Comparison of ENCODE assay signal across 17 cellular contexts in genomic region chr6:29980501-29980900, GRCh38. TPM values are rescaled to one million over a fixed set of nuclear protein-coding genes. Genes with fewer than 3 reads are reported as not detected.
DNase-seq lines count a peak whose midpoint lies in the region; ATAC-seq lines count a peak whose summit lies in the region.
"Had no signal": no experiment of that assay in that cellular context is flagged by ENCODE, and none has a peak within 500 bp of the region (broad histone marks: within the 10 kb centered on the region; RNA-seq: fewer than 3 reads in every experiment).

No MANE protein-coding gene starts in this region.

- H3K27me3 Mint-ChIP-seq in activated CD8-positive, alpha-beta memory T cell treated with anti-CD3 and anti-CD28 coated beads, Interleukin-2, amount 10 ng/mL, durations not matched to agents 7 days and 5 days, result peaks cover 39% of the 10 kb centered on the region

- H3K4me3 Mint-ChIP-seq in activated CD8-positive, alpha-beta memory T cell treated with anti-CD3 and anti-CD28 coated beads, Interleukin-2, amount 10 ng/mL, durations not matched to agents 7 days and 5 days, result no peak overlapping the region
- H3K4me3 Mint-ChIP-seq: CD4-positive, alpha-beta memory T cell; GM23338; H9 had no signal

- peak; percentile 22 for DNase-seq in activated CD8-positive, alpha-beta memory T cell treated with anti-CD3 and anti-CD28 coated beads, Interleukin-2, amount 10 ng/mL, durations not matched to agents 7 days and 5 days
- DNase-seq in activated CD8-positive, alpha-beta memory T cell treated with anti-CD3 and anti-CD28 coated beads, Interleukin-2, amount 50 U/mL, for 4 hours, result no peak
- DNase-seq in HK-2 (ENCODE audit: unreplicated experiment) (peak; percentile 40), HT1080 (ENCODE audit: low read depth) (peak; percentile 14), dermis microvascular lymphatic vessel endothelial cell (ENCODE audit: low read depth in 2 of 2) (peak; percentile 64 to 70), NCI-H510A (lab: John Stamatoyannopoulos, UW) (no peak)
- no peak for DNase-seq in stimulated activated CD4-positive, alpha-beta T cell treated with anti-CD3 and anti-CD28 coated beads, Interleukin-4, amount 100 ng/mL, for 4 hours
- DNase-seq: C1 segment of cervical spinal cord; Calu3; CD4-positive, alpha-beta memory T cell; COR-L47; DMS53; DMS79 treated with DMSO at 0.1 percent for 48 hours; GF-D8; H9 had no signal

- CTCF ChIA-PET in activated CD8-positive, alpha-beta memory T cell treated with anti-CD3 and anti-CD28 coated beads, Interleukin-2, amount 10 ng/mL, durations not matched to agents 7 days and 5 days (lab: Charles Lee), result no interaction called here

- no peak overlapping the region for H3K27ac Mint-ChIP-seq in activated CD8-positive, alpha-beta memory T cell treated with anti-CD3 and anti-CD28 coated beads, Interleukin-2, amount 10 ng/mL, durations not matched to agents 7 days and 5 days
- H3K27ac Mint-ChIP-seq: CD4-positive, alpha-beta memory T cell; GM23338; H9 had no signal

- H3K36me3 Mint-ChIP-seq in activated CD8-positive, alpha-beta memory T cell treated with anti-CD3 and anti-CD28 coated beads, Interleukin-2, amount 10 ng/mL, durations not matched to agents 7 days and 5 days, result peaks cover 2% of the 10 kb centered on the region
- H3K36me3 Mint-ChIP-seq: CD4-positive, alpha-beta memory T cell had no signal

- ATAC-seq in activated CD8-positive, alpha-beta memory T cell treated with anti-CD3 and anti-CD28 coated beads, Interleukin-2, amount 10 ng/mL, durations not matched to agents 7 days and 5 days, result no peak
- ATAC-seq: GM23338, HCT116 had no signal

- peaks cover 13% of the 10 kb centered on the region for H3K4me1 Mint-ChIP-seq in activated CD8-positive, alpha-beta memory T cell treated with anti-CD3 and anti-CD28 coated beads, Interleukin-2, amount 10 ng/mL, durations not matched to agents 7 days and 5 days

- no peaks in the 10 kb centered on the region for H3K9me3 Mint-ChIP-seq in activated CD8-positive, alpha-beta memory T cell treated with anti-CD3 and anti-CD28 coated beads, Interleukin-2, amount 10 ng/mL, durations not matched to agents 7 days and 5 days (ENCODE audit: low read depth)
- H3K9me3 Mint-ChIP-seq: GM23338 had no signal

RNA-seq across cellular contexts. Expression of gene HLA-A, which starts 38.2 kb away (rescaled TPM):
- 1,000 to 10,000 TPM; 1,622 to 2,021 TPM for total RNA-seq in activated CD8-positive, alpha-beta memory T cell treated with anti-CD3 and anti-CD28 coated beads, Interleukin-2, amount 10 ng/mL, durations not matched to agents 7 days and 5 days
- total RNA-seq in HT1080 (2014; rRNA removed; shearing (Covaris generic)), result 84.8 and 89.9 TPM in 2 replicates
- polyA plus RNA-seq in HT1080 (2015; cell fraction: cytosol; rRNA removed), result 104 and 124 TPM in 2 replicates
- 165 and 175 TPM in 2 replicates for polyA plus RNA-seq in HT1080 (2015; cell fraction: nucleus; rRNA removed)
- 519 and 1,118 TPM in 2 replicates for total RNA-seq in dermis microvascular lymphatic vessel endothelial cell

Comparison
In these comparisons a context has a peak if more than half of its experiments do, and no peak if none do; other contexts are left out.
1. DNase-seq: peak in activated CD8-positive, alpha-beta memory T cell treated with anti-CD3 and anti-CD28 coated beads, Interleukin-2, amount 10 ng/mL, durations not matched to agents 7 days and 5 days (single experiment), HK-2 (single experiment), HT1080 (single experiment) and dermis microvascular lymphatic vessel endothelial cell (2 of 2); none in activated CD8-positive, alpha-beta memory T cell treated with anti-CD3 and anti-CD28 coated beads, Interleukin-2, amount 50 U/mL, for 4 hours (single experiment), NCI-H510A (single experiment) and stimulated activated CD4-positive, alpha-beta T cell treated with anti-CD3 and anti-CD28 coated beads, Interleukin-4, amount 100 ng/mL, for 4 hours (0 of 2).